Comparison of ENCODE assay signal across 13 cellular contexts in genomic region chr6:54695815-54696214, GRCh38.
DNase-seq lines count a peak whose midpoint lies in the region; TF ChIP-seq lines count a peak whose summit lies in the region.
"Had no signal": no experiment of that assay in that cellular context is flagged by ENCODE, and none has a peak within 500 bp of the region (broad histone marks: within the 10 kb centered on the region; RNA-seq: fewer than 3 reads in every experiment).

No MANE protein-coding gene starts in this region.

- DNase-seq in HL-60 (ENCODE audit: low read depth in 1 of 2, low spot score in 1 of 2) (peak in 1 of 2 experiments; percentile 1), MV-4-11 (lab: John Stamatoyannopoulos, UW) (peak; percentile 71), SK-N-MC (ENCODE audit: low read depth, low spot score) (no peak), smooth muscle cell (lab: John Stamatoyannopoulos, UW; ENCODE audit: unreplicated experiment) (no peak), hippocampal formation (lab: John Stamatoyannopoulos, UW) (no peak)
- DNase-seq in activated CD4-positive, CD25-positive, alpha-beta regulatory T cell (lab: John Stamatoyannopoulos, UW) = no peak
- no peak for DNase-seq in activated T-cell treated with anti-CD3 and anti-CD28 coated beads, Interleukin-2, amount 50 U/mL, for 48 hours
- DNase-seq: H9, NCI-H1092 treated with DMSO at 0.1 percent for 48 hours, NCI-H1694 treated with DMSO at 0.1 percent for 48 hours, NCI-H446 treated with DMSO at 0.1 percent for 48 hours, NCI-H748 treated with DMSO at 0.1 percent for 48 hours had no signal

- peaks cover 17% of the 10 kb centered on the region for H3K4me1 ChIP-seq in smooth muscle cell (ENCODE audit: low read depth)

- no peaks in the 10 kb centered on the region for H3K9me3 ChIP-seq in SK-N-MC (ENCODE audit: low read depth, low read length)
- no peaks in the 10 kb centered on the region for H3K9me3 ChIP-seq in smooth muscle cell (replicated peaks; ENCODE audit: low read depth)

- no peak for TF ChIP-seq CTCF in HL-60 (IDR thresholded peaks at IDR 0.05; ENCODE audit: insufficient read depth, low read length)
- no peak for TF ChIP-seq CTCF in smooth muscle cell (IDR thresholded peaks at IDR 0.05; ENCODE audit: borderline replicate concordance, insufficient read depth, poor library complexity, severe bottlenecking)

- peaks cover 5% of the 10 kb centered on the region for H3F3A ChIP-seq in smooth muscle cell (ENCODE audit: low read depth)

- no peak overlapping the region for H3K4me2 ChIP-seq in smooth muscle cell

- H3K36me3 ChIP-seq in SK-N-MC (ENCODE audit: insufficient read depth, low read length) (no peaks in the 10 kb centered on the region), smooth muscle cell (ENCODE audit: low read depth) (no peaks in the 10 kb centered on the region)

- WGBS in smooth muscle cell (ENCODE audit: low lambda C conversion rate) = 94% methylated on average over 3 of the region's 3 CpGs

- no peaks in the 10 kb centered on the region for H3K27me3 ChIP-seq in HL-60 (ENCODE audit: insufficient read depth, poor library complexity, severe bottlenecking)
- no peaks in the 10 kb centered on the region for H3K27me3 ChIP-seq in smooth muscle cell (ENCODE audit: low read depth)

- H3K4me3 ChIP-seq in HL-60 (replicated peaks; ENCODE audit: insufficient read depth, low read length) (no peak overlapping the region), SK-N-MC (no peak overlapping the region), smooth muscle cell (no peak overlapping the region)

- H3K9ac ChIP-seq in SK-N-MC (ENCODE audit: insufficient read length) (no peak overlapping the region), smooth muscle cell (ENCODE audit: low read depth) (no peak overlapping the region)

- no peaks in the 10 kb centered on the region for H4K20me1 ChIP-seq in smooth muscle cell (ENCODE audit: low read depth)

- peak overlapping the region; percentile 53 for H3K27ac ChIP-seq in HL-60 (replicated peaks)
- H3K27ac ChIP-seq in SK-N-MC = peak overlapping the region; percentile 50; the same call in 1 of the 2 replicates
- H3K27ac ChIP-seq in smooth muscle cell (ENCODE audit: low read depth) = no peak overlapping the region
- H3K27ac ChIP-seq: RWPE1 had no signal

- no peaks in the 10 kb centered on the region for H3K79me2 ChIP-seq in smooth muscle cell (ENCODE audit: low read depth)

- H2AFZ ChIP-seq in smooth muscle cell (ENCODE audit: low read depth) = peak overlapping the region; percentile 72
